10 cellular contexts compared by ENCODE assay signal in genomic region chrX:68114573-68115199, GRCh38.
DNase-seq lines count a peak whose midpoint lies in the region; ATAC-seq, FAIRE-seq and TF ChIP-seq lines count a peak whose summit lies in the region.
"Had no signal": no experiment of that assay in that cellular context is flagged by ENCODE, and none has a peak within 500 bp of the region (broad histone marks: within the 10 kb centered on the region; RNA-seq: fewer than 3 reads in every experiment).

No MANE protein-coding gene starts in this region.

- H3K4me3 Mint-ChIP-seq in HFFc6 (no peak overlapping the region), type B pancreatic cell (no peak overlapping the region)
- no peak overlapping the region for H3K4me3 Mint-ChIP-seq in CD4-positive, alpha-beta T cell
- H3K4me3 Mint-ChIP-seq: activated CD8-positive, alpha-beta memory T cell treated with anti-CD3 and anti-CD28 coated beads, Interleukin-2, amount 10 ng/mL, durations not matched to agents 7 days and 5 days had no signal

- dilution Hi-C loops in endothelial cell of umbilical vein (cut with MboI; ENCODE audit: extremely low pct_ligation_motif_present, low sequenced_read_pairs) = no loop called here

- H3K4me3 ChIP-seq in OCI-LY3 (ENCODE audit: low read length) (0 out of 2 replicates have a peak overlapping the region, but pooled peaks have one; percentile 22), endothelial cell of umbilical vein (replicated peaks in 1 of 3; ENCODE audit: insufficient read depth in 1 of 3, low read depth in 1 of 3, low read length in 3 of 3) (no peak overlapping the region), mesendoderm (ENCODE audit: low read length) (no peak overlapping the region), heart left ventricle (no peak overlapping the region)

- no TSS peak for BruUV-seq in endothelial cell of umbilical vein (replicated peaks; lab: Mats Ljungman, UMichigan)

- H4K8ac ChIP-seq in mesendoderm (ENCODE audit: low read depth, low read length) = no peak overlapping the region

- peaks cover 10% of the 10 kb centered on the region; the same call in 1 of the 2 replicates for H3K27me3 ChIP-seq in OCI-LY3 (ENCODE audit: low read depth, low read length)
- H3K27me3 ChIP-seq in endothelial cell of umbilical vein (ENCODE audit: control insufficient read depth in 2 of 2, insufficient read depth in 2 of 2, low read length in 2 of 2) = no peaks in the 10 kb centered on the region
- H3K27me3 ChIP-seq in CD4-positive, alpha-beta T cell (ENCODE audit: control insufficient read depth, insufficient read depth, low read length) = no peaks in the 10 kb centered on the region
- H3K27me3 ChIP-seq in mesendoderm (ENCODE audit: insufficient read depth, low read length, poor library complexity) = no peaks in the 10 kb centered on the region
- H3K27me3 ChIP-seq in heart left ventricle = peaks cover 0 to 6% (median 0%) of the 10 kb centered on the region in 9 donors

- H3K23ac ChIP-seq in mesendoderm (ENCODE audit: low read length) = no peak overlapping the region

- H2BK120ac ChIP-seq in mesendoderm (ENCODE audit: low read depth, low read length) = no peak overlapping the region

- CTCF ChIA-PET in endothelial cell of umbilical vein (lab: Charles Lee) = no interaction called here
- CTCF ChIA-PET in CD4-positive, alpha-beta T cell (lab: Charles Lee) = interaction anchor here (0.9 kb wide), 1 partner anchor 28 kb away, joined by 3 read pairs; no protein-coding TSS in a partner anchor

- no peak overlapping the region for H2BK5ac ChIP-seq in mesendoderm (ENCODE audit: low read length)

- peak; percentile 31 for DNase-seq in HFFc6
- no peak for DNase-seq in endothelial cell of umbilical vein (ENCODE audit: low read depth, low spot score)
- no peak for DNase-seq in type B pancreatic cell (ENCODE audit: extremely low spot score, unreplicated experiment)
- DNase-seq in CD4-positive, alpha-beta T cell = no peak
- DNase-seq in mesendoderm = no peak
- DNase-seq in heart left ventricle = no peak
- DNase-seq: activated CD8-positive, alpha-beta memory T cell treated with anti-CD3 and anti-CD28 coated beads, Interleukin-2, amount 10 ng/mL, durations not matched to agents 7 days and 5 days; midbrain had no signal

- no peak overlapping the region for H3K4ac ChIP-seq in mesendoderm (ENCODE audit: low read depth, low read length)

- H3K18ac ChIP-seq in mesendoderm (ENCODE audit: low read length) = no peak overlapping the region

- no peak overlapping the region for H3K27ac Mint-ChIP-seq in HFFc6
- peak overlapping the region; percentile 57 for H3K27ac Mint-ChIP-seq in type B pancreatic cell
- no peak overlapping the region for H3K27ac Mint-ChIP-seq in CD4-positive, alpha-beta T cell
- H3K27ac Mint-ChIP-seq: activated CD8-positive, alpha-beta memory T cell treated with anti-CD3 and anti-CD28 coated beads, Interleukin-2, amount 10 ng/mL, durations not matched to agents 7 days and 5 days had no signal

- H4K20me1 ChIP-seq in OCI-LY3 (ENCODE audit: insufficient read depth, low read length) (no peaks in the 10 kb centered on the region), endothelial cell of umbilical vein (replicated peaks; ENCODE audit: control insufficient read depth, extremely low read depth, insufficient read depth, low read length) (no peaks in the 10 kb centered on the region)

- H3K4me1 Mint-ChIP-seq in HFFc6 (ENCODE audit: low read depth) = no peaks in the 10 kb centered on the region
- H3K4me1 Mint-ChIP-seq in type B pancreatic cell (ENCODE audit: unreplicated experiment) = peaks cover 4% of the 10 kb centered on the region
- H3K4me1 Mint-ChIP-seq in CD4-positive, alpha-beta T cell (ENCODE audit: low read depth) = no peaks in the 10 kb centered on the region
- H3K4me1 Mint-ChIP-seq: activated CD8-positive, alpha-beta memory T cell treated with anti-CD3 and anti-CD28 coated beads, Interleukin-2, amount 10 ng/mL, durations not matched to agents 7 days and 5 days had no signal

- peaks cover 18% of the 10 kb centered on the region for H3K4me1 ChIP-seq in OCI-LY3 (ENCODE audit: low read length)
- peaks cover 7% of the 10 kb centered on the region for H3K4me1 ChIP-seq in endothelial cell of umbilical vein (ENCODE audit: control insufficient read depth, extremely low read depth, insufficient read depth, low read length)
- H3K4me1 ChIP-seq in mesendoderm (ENCODE audit: control insufficient read depth, low read depth, low read length) = no peaks in the 10 kb centered on the region
- H3K4me1 ChIP-seq in heart left ventricle = no peaks in the 10 kb centered on the region

- TF ChIP-seq POLR2A in endothelial cell of umbilical vein (IDR thresholded peaks at IDR 0.05; ENCODE audit: low read depth, low read length) (no peak), heart left ventricle (IDR thresholded peaks at IDR 0.05) (no peak)

- no peaks in the 10 kb centered on the region for H3K9me3 ChIP-seq in OCI-LY3 (ENCODE audit: insufficient read depth, low read length)
- no peaks in the 10 kb centered on the region for H3K9me3 ChIP-seq in endothelial cell of umbilical vein (replicated peaks; ENCODE audit: control insufficient read depth, insufficient read depth, low read length)
- H3K9me3 ChIP-seq in CD4-positive, alpha-beta T cell (ENCODE audit: control insufficient read depth, low read length) = no peaks in the 10 kb centered on the region
- H3K9me3 ChIP-seq in heart left ventricle = no peaks in the 10 kb centered on the region

- H3K27me3 Mint-ChIP-seq in HFFc6 (ENCODE audit: insufficient read depth) (no peaks in the 10 kb centered on the region), type B pancreatic cell (no peaks in the 10 kb centered on the region)
- no peaks in the 10 kb centered on the region for H3K27me3 Mint-ChIP-seq in CD4-positive, alpha-beta T cell
- H3K27me3 Mint-ChIP-seq: activated CD8-positive, alpha-beta memory T cell treated with anti-CD3 and anti-CD28 coated beads, Interleukin-2, amount 10 ng/mL, durations not matched to agents 7 days and 5 days had no signal

- no peaks in the 10 kb centered on the region for H3K79me1 ChIP-seq in mesendoderm (ENCODE audit: low read length)

- TF ChIP-seq CTCF in HFFc6 (IDR thresholded peaks at IDR 0.05) (no peak), OCI-LY3 (IDR thresholded peaks at IDR 0.05; ENCODE audit: low read depth, low read length) (no peak), endothelial cell of umbilical vein (IDR thresholded peaks at IDR 0.05; ENCODE audit: extremely low read depth in 1 of 2, insufficient read depth in 1 of 2, low read depth in 1 of 2, low read length in 2 of 2) (no peak), type B pancreatic cell (conservative IDR thresholded peaks at IDR 0.05) (no peak), heart left ventricle (IDR thresholded peaks at IDR 0.05) (no peak)
- TF ChIP-seq CTCF in CD4-positive, alpha-beta T cell (IDR thresholded peaks at IDR 0.05) = no peak

- H3K9me3 Mint-ChIP-seq in HFFc6 (no peaks in the 10 kb centered on the region), type B pancreatic cell (no peaks in the 10 kb centered on the region)
- no peaks in the 10 kb centered on the region for H3K9me3 Mint-ChIP-seq in CD4-positive, alpha-beta T cell

- peak; percentile 40 for FAIRE-seq in endothelial cell of umbilical vein (lab: Jason Lieb, UNC)
- FAIRE-seq: frontal cortex had no signal

- no peak overlapping the region for H2BK15ac ChIP-seq in mesendoderm (replicated peaks; ENCODE audit: low read depth)

- H3K4me2 ChIP-seq in OCI-LY3 (ENCODE audit: low read length) (peak overlapping the region; percentile 57), endothelial cell of umbilical vein (ENCODE audit: insufficient read depth, low read length) (no peak overlapping the region), mesendoderm (ENCODE audit: low read length) (no peak overlapping the region)

- H2AK5ac ChIP-seq in mesendoderm (ENCODE audit: low read length) = no peak overlapping the region

- intact Hi-C loops in endothelial cell of umbilical vein (cut with micrococcal nuclease) (no loop called here), heart left ventricle (cut with DNase I) (no loop called here)
- intact Hi-C loops in CD4-positive, alpha-beta T cell (cut with DNase I, micrococcal nuclease) = no loop called here

- no peak overlapping the region for H3K56ac ChIP-seq in mesendoderm (ENCODE audit: low read length)

- H3K36me3 ChIP-seq in OCI-LY3 (replicated peaks; ENCODE audit: low read depth, low read length) (no peaks in the 10 kb centered on the region), endothelial cell of umbilical vein (ENCODE audit: control insufficient read depth in 2 of 2, extremely low read depth in 1 of 2, insufficient read depth in 2 of 2, low read length in 2 of 2) (no peaks in the 10 kb centered on the region), mesendoderm (ENCODE audit: control insufficient read depth, insufficient read depth, low read length) (no peaks in the 10 kb centered on the region), heart left ventricle (peaks cover 0 to 17% (median 0%) of the 10 kb centered on the region in 9 donors)

- H3K79me2 ChIP-seq in OCI-LY3 (ENCODE audit: low read length) (no peaks in the 10 kb centered on the region), endothelial cell of umbilical vein (ENCODE audit: control insufficient read depth, insufficient read depth, low read length) (no peaks in the 10 kb centered on the region), mesendoderm (ENCODE audit: control insufficient read depth, insufficient read depth, low read length) (no peaks in the 10 kb centered on the region)

- no CpG with 5 or more reads among the region's 4 CpGs for WGBS in mesendoderm (ENCODE audit: extremely low coverage, insufficient coverage, low lambda C conversion rate)
- whole genome bisulfite sequencing in heart left ventricle, 4 donors = 64 to 91% (median 77%) methylated on average over 4 of the region's 4 CpGs

- H3K9ac ChIP-seq in OCI-LY3 (ENCODE audit: low read length) (no peak overlapping the region), endothelial cell of umbilical vein (replicated peaks; ENCODE audit: extremely low read depth, insufficient read depth, low read length) (no peak overlapping the region), mesendoderm (ENCODE audit: low read length) (no peak overlapping the region)

- H2AFZ ChIP-seq in OCI-LY3 (ENCODE audit: low read depth, low read length) (no peak overlapping the region), endothelial cell of umbilical vein (ENCODE audit: low read depth, low read length) (no peak overlapping the region)

- H3K36me3 Mint-ChIP-seq in HFFc6 (ENCODE audit: low read depth) = peaks cover 3% of the 10 kb centered on the region; the same call in 1 of the 2 replicates
- H3K36me3 Mint-ChIP-seq in type B pancreatic cell = no peaks in the 10 kb centered on the region
- H3K36me3 Mint-ChIP-seq in CD4-positive, alpha-beta T cell (ENCODE audit: low read depth) = no peaks in the 10 kb centered on the region
- H3K36me3 Mint-ChIP-seq: activated CD8-positive, alpha-beta memory T cell treated with anti-CD3 and anti-CD28 coated beads, Interleukin-2, amount 10 ng/mL, durations not matched to agents 7 days and 5 days had no signal

- POLR2A ChIA-PET in endothelial cell of umbilical vein (lab: Charles Lee) = no interaction called here
- POLR2A ChIA-PET in CD4-positive, alpha-beta T cell (lab: Charles Lee) = no interaction called here

- H3K27ac ChIP-seq in OCI-LY3 (ENCODE audit: low read length) (0 out of 2 replicates have a peak overlapping the region, but pooled peaks have one; percentile 33), endothelial cell of umbilical vein (ENCODE audit: insufficient read depth, low read depth, low read length) (no peak overlapping the region), mesendoderm (ENCODE audit: low read depth, low read length) (no peak overlapping the region), heart left ventricle (no peak overlapping the region)
- no peak overlapping the region for H3K27ac ChIP-seq in CD4-positive, alpha-beta T cell (ENCODE audit: low read depth, low read length)

- no peak overlapping the region for H4K5ac ChIP-seq in mesendoderm (ENCODE audit: low read length)

- ATAC-seq in CD4-positive, alpha-beta T cell (ENCODE audit: poor library complexity) = no peak
- ATAC-seq in heart left ventricle = no peak
- ATAC-seq: activated CD8-positive, alpha-beta memory T cell treated with anti-CD3 and anti-CD28 coated beads, Interleukin-2, amount 10 ng/mL, durations not matched to agents 7 days and 5 days had no signal

- no peaks in the 10 kb centered on the region for H3K9me1 ChIP-seq in endothelial cell of umbilical vein (replicated peaks; ENCODE audit: control insufficient read depth, extremely low read depth, insufficient read depth, low read length)
